In the genomic region with DNA sequence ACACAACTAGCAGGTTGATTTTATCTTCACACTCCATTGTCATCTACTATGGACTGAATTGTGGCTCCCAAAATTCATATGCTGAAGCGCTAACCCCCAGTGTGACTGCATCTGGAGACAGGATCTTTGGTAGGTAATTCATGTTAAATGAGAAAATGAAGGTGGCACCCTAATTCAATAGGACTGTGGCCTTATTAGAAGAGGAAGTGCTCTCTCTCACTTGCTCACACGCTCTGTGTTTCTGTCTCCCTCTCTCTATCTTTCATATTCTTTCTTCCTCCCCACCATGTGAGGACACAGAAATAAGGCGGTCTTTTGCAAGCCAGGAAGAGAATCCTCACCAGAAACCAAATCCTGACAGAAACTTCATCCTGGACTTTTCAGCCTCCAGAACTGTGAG, we compare ENCODE assay signal across 1 cellular context.
TF ChIP-seq lines count a peak whose summit lies in the region.

No MANE protein-coding gene starts in this region.

TF ChIP-seq in K562, 482 proteins besides CTCF, POLR2A, EP300 and RAD21:
- peak; percentile 56; the same call in 1 of the 2 replicates for TF ChIP-seq SPI1 (IDR thresholded peaks at IDR 0.05; ENCODE audit: borderline replicate concordance, low read depth, low read length)
- no peak for TF ChIP-seq HSF4 (CRISPR knock-in tag; IDR thresholded peaks at IDR 0.05; ENCODE audit: borderline replicate concordance)
- TF ChIP-seq, protein P1, sequence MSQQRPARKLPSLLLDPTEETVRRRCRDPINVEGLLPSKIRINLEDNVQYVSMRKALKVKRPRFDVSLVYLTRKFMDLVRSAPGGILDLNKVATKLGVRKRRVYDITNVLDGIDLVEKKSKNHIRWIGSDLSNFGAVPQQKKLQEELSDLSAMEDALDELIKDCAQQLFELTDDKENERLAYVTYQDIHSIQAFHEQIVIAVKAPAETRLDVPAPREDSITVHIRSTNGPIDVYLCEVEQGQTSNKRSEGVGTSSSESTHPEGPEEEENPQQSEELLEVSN (IDR thresholded peaks at IDR 0.05; ENCODE audit: borderline replicate concordance in 1 of 2, extremely low read depth in 1 of 2, insufficient read depth in 1 of 2, insufficient read length in 1 of 2, low read depth in 1 of 2, low read length in 1 of 2, poor library complexity in 1 of 2, severe bottlenecking in 1 of 2) = no peak
